2 cellular contexts compared by ENCODE assay signal in genomic region chr7:32947420-32947983, GRCh38.
TF ChIP-seq lines count a peak whose summit lies in the region.

No MANE protein-coding gene starts in this region.

TF ChIP-seq in HepG2, 621 proteins besides CTCF, POLR2A, EP300 and RAD21:
- TF ChIP-seq TBX3 (IDR thresholded peaks at IDR 0.05; ENCODE audit: borderline replicate concordance): peak; percentile 55; the same call in 1 of the 2 replicates
- TF ChIP-seq MAFK (conservative IDR thresholded peaks at IDR 0.05 in 1 of 2, IDR thresholded peaks at IDR 0.05 in 1 of 2; ENCODE audit: low read length in 2 of 2): peak; percentile 84 to 89
- TF ChIP-seq IRF2 (CRISPR knock-in tag; IDR thresholded peaks at IDR 0.05): no peak
- no peak for TF ChIP-seq SRSF9 (IDR thresholded peaks at IDR 0.05; ENCODE audit: borderline replicate concordance, insufficient read depth, low read depth, low read length, poor library complexity, severe bottlenecking)
- TF ChIP-seq HOXD1 (CRISPR knock-in tag; IDR thresholded peaks at IDR 0.05): no peak
- TF ChIP-seq ZNF230 (CRISPR knock-in tag; IDR thresholded peaks at IDR 0.05): no peak
- peak; percentile 95 for TF ChIP-seq ZNF329 (CRISPR knock-in tag; IDR thresholded peaks at IDR 0.05; ENCODE audit: low read depth)
- peak; percentile 78; the same call in 1 of the 2 replicates for TF ChIP-seq NKX3-1 (CRISPR knock-in tag; IDR thresholded peaks at IDR 0.05)
- TF ChIP-seq GFI1 (CRISPR knock-in tag; IDR thresholded peaks at IDR 0.05; ENCODE audit: borderline replicate concordance): peak; percentile 84
- TF ChIP-seq ZNF143 (CRISPR knock-in tag; IDR thresholded peaks at IDR 0.05): no peak
- TF ChIP-seq MAFF (IDR thresholded peaks at IDR 0.05; ENCODE audit: low read depth, low read length): peak; percentile 82
- TF ChIP-seq SP2 (CRISPR knock-in tag; IDR thresholded peaks at IDR 0.05): no peak

TF ChIP-seq in K562, 482 proteins besides CTCF, POLR2A, EP300 and RAD21:
- no peak for TF ChIP-seq ESRRA (IDR thresholded peaks at IDR 0.05; ENCODE audit: borderline replicate concordance, low read depth)
- TF ChIP-seq C11orf30 (IDR thresholded peaks at IDR 0.05; ENCODE audit: low read depth): peak; percentile 61; the same call in 1 of the 2 replicates
- TF ChIP-seq ZNF316 (IDR thresholded peaks at IDR 0.05): peak; percentile 72
- TF ChIP-seq MAFG (tag; conservative IDR thresholded peaks at IDR 0.05): 0 out of 2 replicates have a peak, but pooled peaks have one; percentile 31
- TF ChIP-seq MAFF (IDR thresholded peaks at IDR 0.05; ENCODE audit: low read length): peak; percentile 39
